Comparison of ENCODE assay signal across 1 cellular context in the genomic region with DNA sequence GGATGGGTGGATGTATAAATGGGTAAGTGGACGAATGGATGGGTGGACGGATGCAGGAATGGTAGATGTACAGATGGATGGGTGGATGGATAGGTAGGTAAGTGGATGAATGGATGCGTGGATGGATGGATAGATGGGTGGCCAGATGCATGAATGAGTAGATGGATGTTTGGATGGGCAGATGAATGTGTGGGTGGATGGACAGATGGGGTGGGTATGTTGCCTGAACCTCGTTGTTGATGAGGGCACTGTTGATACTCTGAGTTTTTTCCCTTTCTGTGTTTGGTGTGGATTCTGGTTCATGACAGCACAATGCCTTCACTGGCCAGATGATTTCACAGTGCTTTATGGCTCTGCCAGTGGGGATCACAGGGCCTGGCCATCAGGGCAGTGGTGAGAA.
TF ChIP-seq lines count a peak whose summit lies in the region.

No MANE protein-coding gene starts in this region.

TF ChIP-seq in HEK293T, 16 proteins besides CTCF, POLR2A, EP300 and RAD21 (continued from another document):
- TF ChIP-seq, protein P1, sequence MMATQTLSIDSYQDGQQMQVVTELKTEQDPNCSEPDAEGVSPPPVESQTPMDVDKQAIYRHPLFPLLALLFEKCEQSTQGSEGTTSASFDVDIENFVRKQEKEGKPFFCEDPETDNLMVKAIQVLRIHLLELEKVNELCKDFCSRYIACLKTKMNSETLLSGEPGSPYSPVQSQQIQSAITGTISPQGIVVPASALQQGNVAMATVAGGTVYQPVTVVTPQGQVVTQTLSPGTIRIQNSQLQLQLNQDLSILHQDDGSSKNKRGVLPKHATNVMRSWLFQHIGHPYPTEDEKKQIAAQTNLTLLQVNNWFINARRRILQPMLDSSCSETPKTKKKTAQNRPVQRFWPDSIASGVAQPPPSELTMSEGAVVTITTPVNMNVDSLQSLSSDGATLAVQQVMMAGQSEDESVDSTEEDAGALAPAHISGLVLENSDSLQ (IDR thresholded peaks at IDR 0.05) = no peak
- TF ChIP-seq FOXK2 (IDR thresholded peaks at IDR 0.05) (no peak), SP1 (IDR thresholded peaks at IDR 0.05) (no peak), NFRKB (IDR thresholded peaks at IDR 0.05) (no peak), L3MBTL2 (conservative IDR thresholded peaks at IDR 0.05) (no peak), HDGF (IDR thresholded peaks at IDR 0.05; ENCODE audit: borderline replicate concordance) (no peak), ZNF384 (IDR thresholded peaks at IDR 0.05) (no peak), BHLHE40 (IDR thresholded peaks at IDR 0.05; ENCODE audit: borderline replicate concordance) (no peak), ARNT (IDR thresholded peaks at IDR 0.05) (no peak), CTBP1 (IDR thresholded peaks at IDR 0.05; ENCODE audit: borderline replicate concordance) (no peak)
TF ChIP-seq in HEK293T: peak in this region for 0.
